Comparison of ENCODE assay signal across 10 cellular contexts in genomic region chr5:129361441-129362025, GRCh38.
DNase-seq lines count a peak whose midpoint lies in the region; ATAC-seq and TF ChIP-seq lines count a peak whose summit lies in the region.
"Had no signal": no experiment of that assay in that cellular context is flagged by ENCODE, and none has a peak within 500 bp of the region (broad histone marks: within the 10 kb centered on the region; RNA-seq: fewer than 3 reads in every experiment).

No MANE protein-coding gene starts in this region.

- peak; percentile 45 for TF ChIP-seq CTCF in GM10248 (IDR thresholded peaks at IDR 0.05; ENCODE audit: control extremely low read depth, extremely low read depth, low read depth, missing control alignments)
- peak; percentile 29 for TF ChIP-seq CTCF in brain microvascular endothelial cell (IDR thresholded peaks at IDR 0.05; ENCODE audit: low read depth, low read length, missing control alignments)
- TF ChIP-seq CTCF in neural crest cell (conservative IDR thresholded peaks at IDR 0.05) = peak; percentile 68

- no peak overlapping the region for H3K4me3 ChIP-seq in brain microvascular endothelial cell (ENCODE audit: low read depth, low read length)

- no peaks in the 10 kb centered on the region for H3K27me3 ChIP-seq in brain microvascular endothelial cell (replicated peaks)

- H3K27me3 Mint-ChIP-seq in neural crest cell (ENCODE audit: low read depth) = no peaks in the 10 kb centered on the region

- in situ Hi-C loops in KBM-7 (cut with MboI; ENCODE audit: low pct_unique_long_range_greater_than_20kb, low sequenced_read_pairs) (no loop called here), brain microvascular endothelial cell (cut with HindIII; ENCODE audit: low pct_ligation_motif_present, low sequenced_read_pairs) (no loop called here)

- DNase-seq in GM10248 (ENCODE audit: extremely low spot score) (peak; percentile 3), KBM-7 (peak; percentile 2), brain microvascular endothelial cell (no peak), neural crest cell (ENCODE audit: low read depth, low spot score) (no peak), head of caudate nucleus (no peak), NCI-H345 treated with DMSO at 0.1 percent for 48 hours (lab: John Stamatoyannopoulos, UW; ENCODE audit: unreplicated experiment) (no peak)
- no peak for DNase-seq in activated naive CD4-positive, alpha-beta T cell (lab: John Stamatoyannopoulos, UW)
- DNase-seq: activated effector memory CD4-positive, alpha-beta T cell treated with anti-CD3 and anti-CD28 coated beads, Interleukin-2, amount 50 U/mL, for 16 hours had no signal

- intact Hi-C loops in head of caudate nucleus (cut with DNase I) = no loop called here

- no peak overlapping the region for H3K27ac Mint-ChIP-seq in neural crest cell (ENCODE audit: unreplicated experiment)

- CTCF ChIA-PET in GM10248 (lab: Yijun Ruan, JAX) = interaction anchor here (1.1 to 2.5 kb wide), 4 partner anchors 9 to 407 kb away, joined by 3 to 6 read pairs (median 4); no protein-coding TSS in a partner anchor

- peaks cover 2% of the 10 kb centered on the region for H3K36me3 Mint-ChIP-seq in neural crest cell (ENCODE audit: low read depth)

- POLR2A ChIA-PET in GM10248 (lab: Yijun Ruan, JAX) = no interaction called here

- H3K4me3 Mint-ChIP-seq in neural crest cell = no peak overlapping the region

- H3K4me1 Mint-ChIP-seq in neural crest cell = no peaks in the 10 kb centered on the region

- H3K36me3 ChIP-seq in brain microvascular endothelial cell (replicated peaks) = no peaks in the 10 kb centered on the region

- H3K27ac ChIP-seq in brain microvascular endothelial cell = no peak overlapping the region

- peaks cover 7% of the 10 kb centered on the region for H3K9me3 Mint-ChIP-seq in neural crest cell

- no peak for ATAC-seq in HG03097 (IDR thresholded peaks at IDR 0.05; ENCODE audit: low FRiP score, unreplicated experiment)
- ATAC-seq: sciatic nerve had no signal

Comparison
In these comparisons a context has a peak if more than half of its experiments do, and no peak if none do; other contexts are left out.
1. DNase-seq: peak in GM10248 (single experiment) and KBM-7 (single experiment); none in brain microvascular endothelial cell (single experiment), neural crest cell (single experiment), activated naive CD4-positive, alpha-beta T cell (0 of 4), head of caudate nucleus (0 of 42) and NCI-H345 treated with DMSO at 0.1 percent for 48 hours (single experiment).
2. Peak in every context shown above with its lines, with median percentiles within 50 percentile points of each other: CTCF ChIP-seq.